21 cellular contexts compared by ENCODE assay signal in genomic region chr5:122287101-122287500, GRCh38. TPM values are rescaled to one million over a fixed set of nuclear protein-coding genes. Genes with fewer than 3 reads are reported as not detected.
DNase-seq lines count a peak whose midpoint lies in the region; ATAC-seq, FAIRE-seq and TF ChIP-seq lines count a peak whose summit lies in the region.
"Had no signal": no experiment of that assay in that cellular context is flagged by ENCODE, and none has a peak within 500 bp of the region (broad histone marks: within the 10 kb centered on the region; RNA-seq: fewer than 3 reads in every experiment).

No MANE protein-coding gene starts in this region.

- peak overlapping the region; percentile 60 for H3K27ac Mint-ChIP-seq in astrocyte (ENCODE audit: unreplicated experiment)
- H3K27ac Mint-ChIP-seq in activated CD8-positive, alpha-beta T cell treated with anti-CD3 and anti-CD28 coated beads for 36 hours, result no peak overlapping the region
- H3K27ac Mint-ChIP-seq: CD8-positive, alpha-beta T cell had no signal

- no peak for DNase-seq in GM23248
- DNase-seq in astrocyte (ENCODE audit: low read depth), result peak; percentile 11
- DNase-seq in hepatocyte (ENCODE audit: low spot score), result no peak
- DNase-seq in osteoblast (ENCODE audit: insufficient read length, low spot score, missing footprints), result no peak
- DNase-seq in NCI-H2171 (lab: John Stamatoyannopoulos, UW), result no peak
- DNase-seq in activated CD8-positive, alpha-beta T cell treated with anti-CD3 and anti-CD28 coated beads for 36 hours, result no peak
- no peak for DNase-seq in H4 (ENCODE audit: low spot score)
- DNase-seq: 8988T; C1 segment of cervical spinal cord; CD8-positive, alpha-beta T cell; DMS153; GOT3; Kasumi-1; NCI-H1694; NCI-H2081; NCI-H446; NCI-H526; Right ventricle myocardium superior had no signal

- CTCF ChIA-PET in activated CD8-positive, alpha-beta T cell treated with anti-CD3 and anti-CD28 coated beads for 36 hours (lab: Charles Lee), result no interaction called here

- TF ChIP-seq CTCF in astrocyte (IDR thresholded peaks at IDR 0.05; ENCODE audit: insufficient read depth, low read depth, low read length), result no peak
- TF ChIP-seq CTCF in hepatocyte (IDR thresholded peaks at IDR 0.05; ENCODE audit: poor library complexity), result no peak
- no peak for TF ChIP-seq CTCF in osteoblast (IDR thresholded peaks at IDR 0.05; ENCODE audit: extremely low read depth, low read depth, low read length)
- TF ChIP-seq CTCF in activated CD8-positive, alpha-beta T cell treated with anti-CD3 and anti-CD28 coated beads for 36 hours (IDR thresholded peaks at IDR 0.05), result no peak

- H3K4me3 ChIP-seq in GM23248, result no peak overlapping the region
- H3K4me3 ChIP-seq in astrocyte (ENCODE audit: insufficient read depth, low read depth, low read length), result no peak overlapping the region
- no peak overlapping the region for H3K4me3 ChIP-seq in hepatocyte
- H3K4me3 ChIP-seq in osteoblast (ENCODE audit: insufficient read depth, low read length), result no peak overlapping the region

- no peaks in the 10 kb centered on the region for H3K4me1 ChIP-seq in GM23248 (ENCODE audit: insufficient read depth)
- H3K4me1 ChIP-seq in astrocyte (ENCODE audit: insufficient read depth, low read length), result no peaks in the 10 kb centered on the region
- peaks cover 13% of the 10 kb centered on the region for H3K4me1 ChIP-seq in hepatocyte (ENCODE audit: insufficient read depth)
- peaks cover 5% of the 10 kb centered on the region for H3K4me1 ChIP-seq in osteoblast (ENCODE audit: insufficient read depth, low read length)

- H3K4me2 ChIP-seq in GM23248 (ENCODE audit: unreplicated experiment) (no peak overlapping the region), astrocyte (ENCODE audit: low read length) (no peak overlapping the region), hepatocyte (no peak overlapping the region), osteoblast (ENCODE audit: insufficient read depth, low read length) (no peak overlapping the region)

- H3K36me3 ChIP-seq in GM23248 (ENCODE audit: low read depth) (no peaks in the 10 kb centered on the region), astrocyte (ENCODE audit: insufficient read depth, low read length) (no peaks in the 10 kb centered on the region), hepatocyte (replicated peaks; ENCODE audit: insufficient read depth, low read depth) (no peaks in the 10 kb centered on the region), osteoblast (ENCODE audit: insufficient read depth, low read length) (no peaks in the 10 kb centered on the region)

- H3K9me3 ChIP-seq in GM23248 (ENCODE audit: low read depth) (no peaks in the 10 kb centered on the region), astrocyte (ENCODE audit: insufficient read depth, low read depth, low read length) (no peaks in the 10 kb centered on the region), hepatocyte (ENCODE audit: low read depth) (no peaks in the 10 kb centered on the region), osteoblast (ENCODE audit: low read depth, low read length) (no peaks in the 10 kb centered on the region)

- in situ Hi-C loops in GM23248 (cut with MboI), result no loop called here

- H3K9me3 Mint-ChIP-seq in astrocyte (ENCODE audit: unreplicated experiment), result peaks cover 8% of the 10 kb centered on the region
- peaks cover 2% of the 10 kb centered on the region for H3K9me3 Mint-ChIP-seq in activated CD8-positive, alpha-beta T cell treated with anti-CD3 and anti-CD28 coated beads for 36 hours

- no peak for FAIRE-seq in astrocyte (lab: Jason Lieb, UNC)
- FAIRE-seq: GM12891 had no signal

- H3K27me3 Mint-ChIP-seq in astrocyte (ENCODE audit: low read depth, unreplicated experiment), result no peaks in the 10 kb centered on the region
- peaks cover 2% of the 10 kb centered on the region for H3K27me3 Mint-ChIP-seq in activated CD8-positive, alpha-beta T cell treated with anti-CD3 and anti-CD28 coated beads for 36 hours

- 52 to 59% methylated on average over 3 of the region's 3 CpGs for WGBS in GM23248 (ENCODE audit: low coverage in 1 of 2, low lambda C conversion rate in 2 of 2, missing lambda C conversion rate in 2 of 2), 2 experiments
- 66% methylated on average over 3 of the region's 3 CpGs for WGBS in hepatocyte (ENCODE audit: low lambda C conversion rate, missing lambda C conversion rate)

- H3K36me3 Mint-ChIP-seq in astrocyte (ENCODE audit: low read depth, unreplicated experiment), result no peaks in the 10 kb centered on the region
- H3K36me3 Mint-ChIP-seq in activated CD8-positive, alpha-beta T cell treated with anti-CD3 and anti-CD28 coated beads for 36 hours (ENCODE audit: low read depth), result no peaks in the 10 kb centered on the region
- H3K36me3 Mint-ChIP-seq: CD8-positive, alpha-beta T cell had no signal

- no peak overlapping the region for H3K27ac ChIP-seq in GM23248
- no peak overlapping the region for H3K27ac ChIP-seq in astrocyte (ENCODE audit: low read depth, low read length)
- H3K27ac ChIP-seq in hepatocyte, result no peak overlapping the region
- no peak overlapping the region for H3K27ac ChIP-seq in osteoblast (ENCODE audit: low read depth, low read length)

- no peaks in the 10 kb centered on the region for H3K9me2 ChIP-seq in GM23248 (ENCODE audit: insufficient read depth)
- no peaks in the 10 kb centered on the region for H3K9me2 ChIP-seq in hepatocyte (replicated peaks; ENCODE audit: insufficient read depth)

- no peak overlapping the region for H3K9ac ChIP-seq in GM23248
- H3K9ac ChIP-seq in astrocyte (ENCODE audit: low read length), result no peak overlapping the region

- intact Hi-C loops in activated CD8-positive, alpha-beta T cell treated with anti-CD3 and anti-CD28 coated beads for 36 hours (cut with micrococcal nuclease), result no loop called here

- H3K79me2 ChIP-seq in GM23248 (ENCODE audit: insufficient read depth), result no peaks in the 10 kb centered on the region
- no peaks in the 10 kb centered on the region for H3K79me2 ChIP-seq in astrocyte (ENCODE audit: insufficient read depth, low read length)
- no peaks in the 10 kb centered on the region for H3K79me2 ChIP-seq in hepatocyte
- H3K79me2 ChIP-seq in osteoblast (ENCODE audit: insufficient read depth, low read length), result no peaks in the 10 kb centered on the region

- H3K27me3 ChIP-seq in GM23248 (replicated peaks; ENCODE audit: insufficient read depth), result no peaks in the 10 kb centered on the region
- no peaks in the 10 kb centered on the region for H3K27me3 ChIP-seq in astrocyte (ENCODE audit: insufficient read depth, low read length)
- no peaks in the 10 kb centered on the region for H3K27me3 ChIP-seq in hepatocyte
- peaks cover 2% of the 10 kb centered on the region for H3K27me3 ChIP-seq in osteoblast (ENCODE audit: insufficient read depth, low read length)

- peaks cover 16% of the 10 kb centered on the region for H3K4me1 Mint-ChIP-seq in astrocyte (ENCODE audit: low read depth, unreplicated experiment)
- no peaks in the 10 kb centered on the region for H3K4me1 Mint-ChIP-seq in activated CD8-positive, alpha-beta T cell treated with anti-CD3 and anti-CD28 coated beads for 36 hours (ENCODE audit: low read depth)

- H3K4me3 Mint-ChIP-seq in astrocyte (ENCODE audit: unreplicated experiment), result no peak overlapping the region
- H3K4me3 Mint-ChIP-seq in activated CD8-positive, alpha-beta T cell treated with anti-CD3 and anti-CD28 coated beads for 36 hours, result no peak overlapping the region
- H3K4me3 Mint-ChIP-seq: CD8-positive, alpha-beta T cell had no signal

- POLR2A ChIA-PET in activated CD8-positive, alpha-beta T cell treated with anti-CD3 and anti-CD28 coated beads for 36 hours (lab: Charles Lee), result no interaction called here

- H2AFZ ChIP-seq in GM23248, result peak overlapping the region; percentile 3; the same call in 1 of the 2 replicates
- H2AFZ ChIP-seq in astrocyte (ENCODE audit: low read depth, low read length), result no peak overlapping the region
- H2AFZ ChIP-seq in hepatocyte, result peak overlapping the region; percentile 27
- H2AFZ ChIP-seq in osteoblast (ENCODE audit: low read length), result peak overlapping the region; percentile 16

- H4K20me1 ChIP-seq in GM23248 (ENCODE audit: insufficient read depth) (no peaks in the 10 kb centered on the region), astrocyte (ENCODE audit: insufficient read depth, low read length) (no peaks in the 10 kb centered on the region), hepatocyte (ENCODE audit: insufficient read depth, poor library complexity, severe bottlenecking) (no peaks in the 10 kb centered on the region), osteoblast (ENCODE audit: insufficient read depth, low read length) (no peaks in the 10 kb centered on the region)

- no peaks in the 10 kb centered on the region for H3F3A ChIP-seq in GM23248 (ENCODE audit: insufficient read depth)

- no peak for ATAC-seq in activated CD8-positive, alpha-beta T cell treated with anti-CD3 and anti-CD28 coated beads for 36 hours
- ATAC-seq: CD8-positive, alpha-beta T cell had no signal

RNA-seq across cellular contexts. Expression of gene SNCAIP, which starts 24.9 kb away (rescaled TPM):
- 2.4 and 4.0 TPM in 2 replicates for total RNA-seq in GM23248 (2014; rRNA removed; shearing (Covaris generic))
- polyA plus RNA-seq in GM23248 (2016; fragmentation: Nextera tagmentation; extraction: Ambion mirVana), result 1.5 TPM in 2 replicates
- 0.84 and 1.7 TPM in 2 replicates for total RNA-seq in astrocyte
- 19.0 and 19.1 TPM in 2 replicates for total RNA-seq in hepatocyte
- polyA plus RNA-seq in hepatocyte, result 7.1 and 11.4 TPM in 2 replicates
- total RNA-seq in osteoblast, result 6.2 and 8.0 TPM in 2 replicates
- not detected for total RNA-seq in activated CD8-positive, alpha-beta T cell treated with anti-CD3 and anti-CD28 coated beads for 36 hours
- total RNA-seq in H4 (2014; rRNA removed; shearing (Covaris generic)), result 0.91 and 1.7 TPM in 2 replicates
- total RNA-seq: CD8-positive, alpha-beta T cell; G401; RPMI7951 had no signal
